ENCODE assay signal across 19 cellular contexts in genomic region chr1:12482999-12483398, GRCh38.
DNase-seq lines count a peak whose midpoint lies in the region; ATAC-seq and TF ChIP-seq lines count a peak whose summit lies in the region.
"Had no signal": no experiment of that assay in that cellular context is flagged by ENCODE, and none has a peak within 500 bp of the region (broad histone marks: within the 10 kb centered on the region; RNA-seq: fewer than 3 reads in every experiment).

No MANE protein-coding gene starts in this region.

- H2AFZ ChIP-seq in DND-41 (ENCODE audit: low read depth, low read length): no peak overlapping the region

- intact Hi-C loops in vagina (cut with DNase I): loop anchor here (10.0 kb wide), 2 partner anchors 62 to 132 kb away; partner anchors contain the start of gene DHRS3

- TF ChIP-seq CTCF in DND-41 (IDR thresholded peaks at IDR 0.05; ENCODE audit: borderline replicate concordance, extremely low read depth, low read length, poor library complexity, severe bottlenecking): no peak
- no peak for TF ChIP-seq CTCF in gastroesophageal sphincter (IDR thresholded peaks at IDR 0.05)
- TF ChIP-seq CTCF in nephron (IDR thresholded peaks at IDR 0.05; ENCODE audit: unreplicated experiment in 3 of 3): no peak
- TF ChIP-seq CTCF in vagina (IDR thresholded peaks at IDR 0.05): no peak

- no peak overlapping the region for H3K4me2 ChIP-seq in DND-41 (ENCODE audit: insufficient read depth, low read length)

- H3K9me3 Mint-ChIP-seq in nephron: no peaks in the 10 kb centered on the region
- H3K9me3 Mint-ChIP-seq: CD4-positive, CD25-positive, alpha-beta regulatory T cell; CD8-positive, alpha-beta memory T cell; IgD-negative memory B cell had no signal

- ATAC-seq in DND-41 (ENCODE audit: insufficient read depth, low read depth) (no peak), gastroesophageal sphincter (no peak), GM19035 (IDR thresholded peaks at IDR 0.05; ENCODE audit: unreplicated experiment) (no peak), HG03135 (IDR thresholded peaks at IDR 0.05; ENCODE audit: unreplicated experiment) (no peak)

- peak overlapping the region in 2 of 3 experiments; percentile 2 to 31 for H3K4me3 Mint-ChIP-seq in nephron
- H3K4me3 Mint-ChIP-seq: CD4-positive, CD25-positive, alpha-beta regulatory T cell; CD8-positive, alpha-beta memory T cell; IgD-negative memory B cell had no signal

- DNase-seq in DND-41: no peak
- peak; percentile 61 for DNase-seq in amniotic epithelial cell (ENCODE audit: low read depth)
- no peak for DNase-seq in SW480 (ENCODE audit: low spot score)
- no peak for DNase-seq in vagina (ENCODE audit: extremely low spot score in 2 of 2)
- DNase-seq: 8988T; BE2C; C1 segment of cervical spinal cord; CD4-positive, CD25-positive, alpha-beta regulatory T cell; CD8-positive, alpha-beta memory T cell; COR-L47; DMS 273 treated with DMSO at 0.1 percent for 48 hours; DMS53; KBM-7 had no signal

- H3K36me3 Mint-ChIP-seq in nephron (ENCODE audit: low read depth): peaks cover 19% of the 10 kb centered on the region

- H3K4me1 ChIP-seq in DND-41 (ENCODE audit: insufficient read depth, low read length): peaks cover 45% of the 10 kb centered on the region
- peaks cover 11 to 88% (median 38%) of the 10 kb centered on the region in 3 donors for H3K4me1 ChIP-seq in gastroesophageal sphincter
- peaks cover 70% of the 10 kb centered on the region for H3K4me1 ChIP-seq in vagina
- H3K4me1 ChIP-seq: BE2C had no signal

- H3K4me1 Mint-ChIP-seq in nephron: peaks cover 91% of the 10 kb centered on the region

- no peaks in the 10 kb centered on the region for H3K27me3 Mint-ChIP-seq in nephron (ENCODE audit: low read depth)
- H3K27me3 Mint-ChIP-seq: CD4-positive, CD25-positive, alpha-beta regulatory T cell; CD8-positive, alpha-beta memory T cell; IgD-negative memory B cell had no signal

- H3K9ac ChIP-seq in DND-41 (ENCODE audit: low read depth, low read length): no peak overlapping the region

- WGBS in gastroesophageal sphincter (ENCODE audit: low coverage in 1 of 2), 2 donors: 66 to 75% methylated on average over 2 to 3 of the region's 3 CpGs

- no peaks in the 10 kb centered on the region for H4K20me1 ChIP-seq in DND-41 (ENCODE audit: insufficient read depth, low read length)

- no peak for TF ChIP-seq EP300 in gastroesophageal sphincter (IDR thresholded peaks at IDR 0.05)

- H3K36me3 ChIP-seq in DND-41 (ENCODE audit: insufficient read depth, low read length): peaks cover 10% of the 10 kb centered on the region
- H3K36me3 ChIP-seq in gastroesophageal sphincter: no peaks in the 10 kb centered on the region
- no peaks in the 10 kb centered on the region for H3K36me3 ChIP-seq in vagina
- H3K36me3 ChIP-seq: BE2C had no signal

- H3K4me3 ChIP-seq in DND-41 (ENCODE audit: low read depth in 1 of 2, low read length in 2 of 2): no peak overlapping the region
- H3K4me3 ChIP-seq in gastroesophageal sphincter: no peak overlapping the region
- no peak overlapping the region for H3K4me3 ChIP-seq in vagina
- H3K4me3 ChIP-seq: HAP-1 had no signal

- H3K27me3 ChIP-seq in DND-41 (ENCODE audit: insufficient read depth, low read length, poor library complexity) (no peaks in the 10 kb centered on the region), gastroesophageal sphincter (no peaks in the 10 kb centered on the region), vagina (no peaks in the 10 kb centered on the region)
- H3K27me3 ChIP-seq: BE2C had no signal

- H3K79me2 ChIP-seq in DND-41 (ENCODE audit: insufficient read depth, low read length): no peaks in the 10 kb centered on the region

- TF ChIP-seq POLR2A in gastroesophageal sphincter (IDR thresholded peaks at IDR 0.05) (no peak), vagina (IDR thresholded peaks at IDR 0.05) (no peak)

- 0 out of 2 replicates have a peak overlapping the region, but pooled peaks have one; percentile 13 for H3K27ac ChIP-seq in DND-41 (ENCODE audit: low read length)
- peak overlapping the region in 3 of 4 donors; percentile 15 to 84 (median 67) for H3K27ac ChIP-seq in gastroesophageal sphincter
- no peak overlapping the region for H3K27ac ChIP-seq in vagina

- H3K9me3 ChIP-seq in DND-41 (ENCODE audit: insufficient read depth, low read length, severe bottlenecking) (no peaks in the 10 kb centered on the region), gastroesophageal sphincter (no peaks in the 10 kb centered on the region), vagina (no peaks in the 10 kb centered on the region)
- H3K9me3 ChIP-seq: BE2C, HAP-1 had no signal

- H3K27ac Mint-ChIP-seq in nephron: peak overlapping the region; percentile 71 to 97 (median 88)
- H3K27ac Mint-ChIP-seq: IgD-negative memory B cell had no signal
